22 cellular contexts compared by ENCODE assay signal in the genomic region with DNA sequence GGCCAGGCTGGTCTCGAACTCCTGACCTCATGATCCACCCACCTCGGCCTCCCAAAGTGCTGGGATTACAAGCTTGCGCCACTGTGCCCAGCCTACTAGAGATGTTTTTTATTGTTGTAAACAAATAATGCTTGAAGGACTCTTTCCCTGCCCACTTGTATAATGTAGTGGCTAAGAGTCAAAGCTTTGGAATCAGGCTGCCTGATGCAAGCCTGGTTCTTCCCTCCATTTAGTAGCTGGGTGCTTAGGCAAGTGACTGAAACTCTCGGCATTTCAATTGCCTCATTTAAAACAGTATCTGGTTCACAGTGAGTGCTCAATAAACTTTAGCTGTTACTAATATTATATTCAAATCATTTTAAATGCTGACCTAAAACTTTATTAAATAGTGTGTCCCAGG.
"Had no signal": no experiment of that assay in that cellular context is flagged by ENCODE, and none has a peak within 500 bp of the region (broad histone marks: within the 10 kb centered on the region; RNA-seq: fewer than 3 reads in every experiment).

No MANE protein-coding gene starts in this region.

- H3K27ac Mint-ChIP-seq: activated CD8-positive, alpha-beta memory T cell treated with anti-CD3 and anti-CD28 coated beads, Interleukin-2, amount 10 ng/mL, durations not matched to agents 7 days and 5 days; activated naive CD4-positive, alpha-beta T cell treated with anti-CD3 and anti-CD28 coated beads, Interleukin-2, amount 10 ng/mL, durations not matched to agents 7 days and 5 days; memory B cell; naive thymus-derived CD8-positive, alpha-beta T cell; T-cell had no signal

- H3K4me3 Mint-ChIP-seq: activated CD8-positive, alpha-beta memory T cell treated with anti-CD3 and anti-CD28 coated beads, Interleukin-2, amount 10 ng/mL, durations not matched to agents 7 days and 5 days; activated naive CD4-positive, alpha-beta T cell treated with anti-CD3 and anti-CD28 coated beads, Interleukin-2, amount 10 ng/mL, durations not matched to agents 7 days and 5 days; memory B cell; naive thymus-derived CD8-positive, alpha-beta T cell; T-cell had no signal

- H3K4me1 ChIP-seq: adrenal gland, parathyroid adenoma, sigmoid colon, stomach, testis, upper lobe of right lung had no signal

- DNase-seq: activated CD4-positive, alpha-beta T cell treated with anti-CD3 and anti-CD28 coated beads, Interleukin-2, amount 50 U/mL, for 48 hours; activated CD8-positive, alpha-beta memory T cell treated with anti-CD3 and anti-CD28 coated beads, Interleukin-2, amount 10 ng/mL, durations not matched to agents 7 days and 5 days; activated naive CD4-positive, alpha-beta T cell treated with anti-CD3 and anti-CD28 coated beads, Interleukin-2, amount 10 ng/mL, durations not matched to agents 7 days and 5 days; activated T-cell treated with anti-CD3 and anti-CD28 coated beads, Interleukin-2, amount 50 U/mL, for 1 hour; adrenal gland; caudate nucleus; effector CD4-positive, alpha-beta T cell; kidney; left lung; naive thymus-derived CD8-positive, alpha-beta T cell; sigmoid colon; stimulated activated CD4-positive, alpha-beta T cell treated with anti-CD3 and anti-CD28 coated beads, Interleukin-12 subunit alpha, Interleukin-12 subunit beta, amount 100 ng/mL, for 4 hours; stimulated activated CD4-positive, alpha-beta T cell treated with anti-CD3 and anti-CD28 coated beads, Interleukin-2, amount 100 ng/mL, for 24 hours; stomach; T-cell; T1000; testis; upper lobe of right lung; WERI-Rb-1 had no signal

- H3K4me2 ChIP-seq: hepatocyte had no signal

- H3K4me3 ChIP-seq: adrenal gland, hepatocyte, left lung, sigmoid colon, stomach, testis, upper lobe of right lung had no signal

- H3K27ac ChIP-seq: parathyroid adenoma, sigmoid colon, testis, upper lobe of right lung, WERI-Rb-1 had no signal

- H3K9me3 ChIP-seq: adrenal gland, testis, upper lobe of right lung had no signal

- ATAC-seq: activated CD8-positive, alpha-beta memory T cell treated with anti-CD3 and anti-CD28 coated beads, Interleukin-2, amount 10 ng/mL, durations not matched to agents 7 days and 5 days; left lung; naive thymus-derived CD8-positive, alpha-beta T cell; T-cell; upper lobe of right lung had no signal

- H3K27me3 ChIP-seq: adrenal gland, hepatocyte, left lung, sigmoid colon, stomach, testis, upper lobe of right lung had no signal

- H3K36me3 ChIP-seq: adrenal gland, left lung, sigmoid colon, stomach, upper lobe of right lung had no signal

- H2AFZ ChIP-seq: hepatocyte, parathyroid adenoma had no signal

- H3K36me3 Mint-ChIP-seq: activated naive CD4-positive, alpha-beta T cell treated with anti-CD3 and anti-CD28 coated beads, Interleukin-2, amount 10 ng/mL, durations not matched to agents 7 days and 5 days had no signal

- H3K9ac ChIP-seq: parathyroid adenoma had no signal

- H3K4me1 Mint-ChIP-seq: activated CD8-positive, alpha-beta memory T cell treated with anti-CD3 and anti-CD28 coated beads, Interleukin-2, amount 10 ng/mL, durations not matched to agents 7 days and 5 days; activated naive CD4-positive, alpha-beta T cell treated with anti-CD3 and anti-CD28 coated beads, Interleukin-2, amount 10 ng/mL, durations not matched to agents 7 days and 5 days; memory B cell; T-cell had no signal

- H3K79me2 ChIP-seq: hepatocyte, parathyroid adenoma had no signal
